In genomic region chr9:128361296-128361980, GRCh38 we compare ENCODE assay signal across 8 cellular contexts. TPM values are rescaled to one million over a fixed set of nuclear protein-coding genes. Genes with fewer than 3 reads are reported as not detected.
DNase-seq lines count a peak whose midpoint lies in the region; ATAC-seq, FAIRE-seq and TF ChIP-seq lines count a peak whose summit lies in the region.

No MANE protein-coding gene starts in this region.

- peak overlapping the region; percentile 59 for H3K27ac Mint-ChIP-seq in activated CD4-positive, alpha-beta T cell treated with anti-CD3 and anti-CD28 coated beads for 36 hours
- peak overlapping the region; percentile 77 for H3K27ac Mint-ChIP-seq in activated T-helper 17 cell treated with anti-CD3 and anti-CD28 coated beads, Interleukin-2, amount 50 U/mL, for 72 hours

- H3K27ac ChIP-seq in kidney (ENCODE audit: low read depth in 2 of 2, low read length in 2 of 2) (no peak overlapping the region), subcutaneous abdominal adipose tissue (ENCODE audit: low read depth, low read length) (peak overlapping the region; percentile 46)

- no peaks in the 10 kb centered on the region for H3K27me3 Mint-ChIP-seq in activated CD4-positive, alpha-beta T cell treated with anti-CD3 and anti-CD28 coated beads for 36 hours
- no peaks in the 10 kb centered on the region for H3K27me3 Mint-ChIP-seq in activated T-helper 17 cell treated with anti-CD3 and anti-CD28 coated beads, Interleukin-2, amount 50 U/mL, for 72 hours

- no peak for TF ChIP-seq CTCF in kidney (IDR thresholded peaks at IDR 0.05; ENCODE audit: borderline replicate concordance, extremely low read depth, insufficient read depth)

- peak overlapping the region; percentile 62 for H3K4me3 Mint-ChIP-seq in activated CD4-positive, alpha-beta T cell treated with anti-CD3 and anti-CD28 coated beads for 36 hours
- peak overlapping the region; percentile 73 for H3K4me3 Mint-ChIP-seq in activated T-helper 17 cell treated with anti-CD3 and anti-CD28 coated beads, Interleukin-2, amount 50 U/mL, for 72 hours

- H3K36me3 ChIP-seq in kidney (ENCODE audit: control insufficient read depth in 1 of 2, insufficient read depth in 2 of 2, low read length in 2 of 2) (no peaks in the 10 kb centered on the region), subcutaneous abdominal adipose tissue (ENCODE audit: control insufficient read depth in 5 of 5, insufficient read depth in 5 of 5, low read length in 5 of 5) (peaks cover 0 to 20% (median 5%) of the 10 kb centered on the region in 5 donors), HAP-1 (replicated peaks) (peaks cover 5% of the 10 kb centered on the region)

- no peaks in the 10 kb centered on the region for H3K9me3 Mint-ChIP-seq in activated CD4-positive, alpha-beta T cell treated with anti-CD3 and anti-CD28 coated beads for 36 hours (ENCODE audit: low read depth)
- H3K9me3 Mint-ChIP-seq in activated T-helper 17 cell treated with anti-CD3 and anti-CD28 coated beads, Interleukin-2, amount 50 U/mL, for 72 hours: no peaks in the 10 kb centered on the region

- in situ Hi-C loops in HAP-1 (cut with MboI; ENCODE audit: low sequenced_read_pairs): loop anchor here (5.0 kb wide), 1 partner anchor 51 kb away; no protein-coding TSS in a partner anchor

- FAIRE-seq in kidney (lab: Jason Lieb, UNC): no peak

- CTCF ChIA-PET in activated CD4-positive, alpha-beta T cell treated with anti-CD3 and anti-CD28 coated beads for 36 hours (lab: Charles Lee): interaction anchor here (0.6 to 5.6 kb wide), 28 partner anchors 9 to 677 kb away, joined by 3 to 36 read pairs (median 4); partner anchors contain the start of genes GLE1, GOLGA2, PKN3 and SWI5

- H3K9me3 ChIP-seq in kidney (ENCODE audit: control insufficient read depth in 1 of 2, low read length in 2 of 2) (no peaks in the 10 kb centered on the region), subcutaneous abdominal adipose tissue (ENCODE audit: control insufficient read depth in 5 of 5, low read length in 5 of 5) (no peaks in the 10 kb centered on the region), HAP-1 (no peaks in the 10 kb centered on the region)

- DNase-seq in activated CD4-positive, alpha-beta T cell treated with anti-CD3 and anti-CD28 coated beads for 36 hours: peak; percentile 12
- DNase-seq in activated CD4-positive, alpha-beta T cell treated with anti-CD3 and anti-CD28 coated beads for 4 hours: no peak
- no peak for DNase-seq in kidney
- DNase-seq in cortex of kidney (lab: John Stamatoyannopoulos, UW): no peak
- DNase-seq in HAP-1 (ENCODE audit: low spot score in 2 of 2): no peak

- POLR2A ChIA-PET in activated CD4-positive, alpha-beta T cell treated with anti-CD3 and anti-CD28 coated beads for 36 hours (lab: Charles Lee): interaction anchor here (0.5 to 1.8 kb wide), 6 partner anchors 10 to 421 kb away, joined by 3 to 8 read pairs (median 3); partner anchors contain the start of gene URM1

- intact Hi-C loops in activated CD4-positive, alpha-beta T cell treated with anti-CD3 and anti-CD28 coated beads for 36 hours (cut with DNase I, micrococcal nuclease): no loop called here
- intact Hi-C loops in kidney (cut with DNase I): no loop called here

- H3K4me1 Mint-ChIP-seq in activated CD4-positive, alpha-beta T cell treated with anti-CD3 and anti-CD28 coated beads for 36 hours: peaks cover 19% of the 10 kb centered on the region
- H3K4me1 Mint-ChIP-seq in activated T-helper 17 cell treated with anti-CD3 and anti-CD28 coated beads, Interleukin-2, amount 50 U/mL, for 72 hours: no peaks in the 10 kb centered on the region

- H3K4me3 ChIP-seq in kidney (ENCODE audit: low read length in 2 of 2) (peak overlapping the region; percentile 60 to 77), subcutaneous abdominal adipose tissue (ENCODE audit: low read depth in 1 of 5, low read length in 5 of 5) (peak overlapping the region in 4 of 5 donors; percentile 71 to 81 (median 74)), HAP-1 (no peak overlapping the region)

- H3K4me1 ChIP-seq in kidney (ENCODE audit: control insufficient read depth in 1 of 2, insufficient read depth in 1 of 2, low read depth in 1 of 2, low read length in 2 of 2): peaks cover 6 to 19% of the 10 kb centered on the region in 2 donors
- H3K4me1 ChIP-seq in subcutaneous abdominal adipose tissue (ENCODE audit: control insufficient read depth in 5 of 5, insufficient read depth in 5 of 5, low read length in 5 of 5): peaks cover 10 to 28% (median 22%) of the 10 kb centered on the region in 5 donors
- peaks cover 23% of the 10 kb centered on the region for H3K4me1 ChIP-seq in HAP-1

- H3K9ac ChIP-seq in kidney (ENCODE audit: low read length in 2 of 2) (peak overlapping the region in 1 of 2 donors; percentile 56), subcutaneous abdominal adipose tissue (ENCODE audit: low read length in 5 of 5) (peak overlapping the region in 4 of 5 donors; percentile 31 to 76 (median 45))

- H3K27me3 ChIP-seq in subcutaneous abdominal adipose tissue (ENCODE audit: control insufficient read depth in 5 of 5, insufficient read depth in 4 of 5, low read length in 5 of 5) (peaks cover 0 to 8% (median 5%) of the 10 kb centered on the region in 5 donors), HAP-1 (ENCODE audit: low read depth) (no peaks in the 10 kb centered on the region)

- no peak for ATAC-seq in activated CD4-positive, alpha-beta T cell treated with anti-CD3 and anti-CD28 coated beads for 36 hours
- peak; percentile 32 for ATAC-seq in activated T-helper 17 cell treated with anti-CD3 and anti-CD28 coated beads, Interleukin-2, amount 50 U/mL, for 72 hours (replicated peaks)
- ATAC-seq in HG03342 (IDR thresholded peaks at IDR 0.05; ENCODE audit: unreplicated experiment): no peak

- H3K36me3 Mint-ChIP-seq in activated CD4-positive, alpha-beta T cell treated with anti-CD3 and anti-CD28 coated beads for 36 hours (ENCODE audit: low read depth): peaks cover 3% of the 10 kb centered on the region
- peaks cover 9% of the 10 kb centered on the region for H3K36me3 Mint-ChIP-seq in activated T-helper 17 cell treated with anti-CD3 and anti-CD28 coated beads, Interleukin-2, amount 50 U/mL, for 72 hours (ENCODE audit: low read depth)

RNA-seq across cellular contexts. Expression of gene URM1, which starts 9.7 kb away (rescaled TPM):
- total RNA-seq in activated CD4-positive, alpha-beta T cell treated with anti-CD3 and anti-CD28 coated beads for 36 hours: 10 to 100 TPM; 39.9 to 56.1 TPM
- 10 to 100 TPM; 41.4 to 83.5 TPM for total RNA-seq in activated T-helper 17 cell treated with anti-CD3 and anti-CD28 coated beads, Interleukin-2, amount 50 U/mL, for 72 hours
- 55.2 TPM for total RNA-seq in kidney
- polyA plus RNA-seq in kidney (ENCODE audit: insufficient read depth, low read depth, low replicate concordance): 55.9 TPM

RNA-seq across cellular contexts. Expression of gene SLC27A4, which starts 21.1 kb away (rescaled TPM):
- 10 to 100 TPM in 1 of 2 experiments, 1 to 10 TPM in 1; 8.4 to 10.2 TPM for total RNA-seq in activated CD4-positive, alpha-beta T cell treated with anti-CD3 and anti-CD28 coated beads for 36 hours
- 10 to 100 TPM in 1 of 2 donors, 1 to 10 TPM in 1; 7.7 to 22.3 TPM for total RNA-seq in activated T-helper 17 cell treated with anti-CD3 and anti-CD28 coated beads, Interleukin-2, amount 50 U/mL, for 72 hours
- 29.3 TPM for total RNA-seq in kidney
- 58.7 TPM for polyA plus RNA-seq in kidney (ENCODE audit: insufficient read depth, low read depth, low replicate concordance)

RNA-seq across cellular contexts. Expression of gene COQ4, which starts 38.8 kb away (rescaled TPM):
- 10 to 100 TPM; 32.1 to 38.8 TPM for total RNA-seq in activated CD4-positive, alpha-beta T cell treated with anti-CD3 and anti-CD28 coated beads for 36 hours
- total RNA-seq in activated T-helper 17 cell treated with anti-CD3 and anti-CD28 coated beads, Interleukin-2, amount 50 U/mL, for 72 hours: 10 to 100 TPM; 30.8 to 44.4 TPM
- total RNA-seq in kidney: 59.7 TPM
- polyA plus RNA-seq in kidney (ENCODE audit: insufficient read depth, low read depth, low replicate concordance): 111 TPM

RNA-seq across cellular contexts. Expression of gene TRUB2, which starts 39.2 kb away (rescaled TPM):
- 10 to 100 TPM; 29.5 to 37.5 TPM for total RNA-seq in activated CD4-positive, alpha-beta T cell treated with anti-CD3 and anti-CD28 coated beads for 36 hours
- 10 to 100 TPM; 22.6 to 35.2 TPM for total RNA-seq in activated T-helper 17 cell treated with anti-CD3 and anti-CD28 coated beads, Interleukin-2, amount 50 U/mL, for 72 hours
- 22.4 TPM for total RNA-seq in kidney
- polyA plus RNA-seq in kidney (ENCODE audit: insufficient read depth, low read depth, low replicate concordance): 40.8 TPM

RNA-seq across cellular contexts. Expression of gene CERCAM, which starts 59.2 kb away (rescaled TPM):
- total RNA-seq in activated CD4-positive, alpha-beta T cell treated with anti-CD3 and anti-CD28 coated beads for 36 hours: under 1 TPM; 0.75 to 0.79 TPM
- 1 to 10 TPM in 1 of 2 donors, under 1 TPM in 1; 0.56 to 1.7 TPM for total RNA-seq in activated T-helper 17 cell treated with anti-CD3 and anti-CD28 coated beads, Interleukin-2, amount 50 U/mL, for 72 hours
- 25.5 TPM for total RNA-seq in kidney
- polyA plus RNA-seq in kidney (ENCODE audit: insufficient read depth, low read depth, low replicate concordance): 19.7 TPM
